8 cellular contexts compared by ENCODE assay signal in the genomic region with DNA sequence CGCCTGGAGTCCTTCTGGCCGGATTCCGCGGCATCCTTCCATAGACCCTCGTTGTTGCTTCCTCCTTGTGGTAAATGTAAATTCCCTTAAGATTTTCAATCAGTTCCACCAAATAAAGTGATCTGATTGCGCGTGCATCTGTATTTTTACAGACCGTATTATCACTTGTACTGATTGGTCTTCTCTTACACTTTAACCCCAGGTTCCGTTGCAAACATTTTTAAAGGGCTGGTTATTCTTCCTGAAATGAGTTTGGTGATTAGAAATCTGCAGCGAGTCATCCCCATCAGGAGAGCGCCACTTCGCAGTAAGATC. TPM values are rescaled to one million over a fixed set of nuclear protein-coding genes. Genes with fewer than 3 reads are reported as not detected.
DNase-seq lines count a peak whose midpoint lies in the region; ATAC-seq and TF ChIP-seq lines count a peak whose summit lies in the region.

No MANE protein-coding gene starts in this region.

- H3K27ac Mint-ChIP-seq in activated naive CD4-positive, alpha-beta T cell treated with anti-CD3 and anti-CD28 coated beads for 36 hours = peak overlapping the region; percentile 96
- H3K27ac Mint-ChIP-seq in T-helper 17 cell = peak overlapping the region; percentile 98

- peaks cover 25% of the 10 kb centered on the region for H3K36me3 Mint-ChIP-seq in activated naive CD4-positive, alpha-beta T cell treated with anti-CD3 and anti-CD28 coated beads for 36 hours (ENCODE audit: low read depth)
- H3K36me3 Mint-ChIP-seq in T-helper 17 cell (ENCODE audit: low read depth) = peaks cover 9% of the 10 kb centered on the region

- H3K9me3 ChIP-seq in T-helper 17 cell (ENCODE audit: control insufficient read depth, low read length, poor library complexity, severe bottlenecking) (no peaks in the 10 kb centered on the region), hepatocyte (ENCODE audit: low read depth) (no peaks in the 10 kb centered on the region), smooth muscle cell (replicated peaks; ENCODE audit: low read depth) (no peaks in the 10 kb centered on the region)

- H4K20me1 ChIP-seq in hepatocyte (ENCODE audit: insufficient read depth, poor library complexity, severe bottlenecking) (peaks cover 6% of the 10 kb centered on the region), smooth muscle cell (ENCODE audit: low read depth) (peaks cover 14% of the 10 kb centered on the region)

- TF ChIP-seq CTCF in hepatocyte (IDR thresholded peaks at IDR 0.05; ENCODE audit: poor library complexity) (no peak), smooth muscle cell (IDR thresholded peaks at IDR 0.05; ENCODE audit: borderline replicate concordance, insufficient read depth, poor library complexity, severe bottlenecking) (no peak)

- H3K4me3 Mint-ChIP-seq in activated naive CD4-positive, alpha-beta T cell treated with anti-CD3 and anti-CD28 coated beads for 36 hours = peak overlapping the region; percentile 98
- H3K4me3 Mint-ChIP-seq in T-helper 17 cell = peak overlapping the region; percentile 100

- no peaks in the 10 kb centered on the region for H3K27me3 ChIP-seq in hepatocyte
- H3K27me3 ChIP-seq in smooth muscle cell (ENCODE audit: low read depth) = no peaks in the 10 kb centered on the region

- no peak for DNase-seq in activated naive CD4-positive, alpha-beta T cell treated with anti-CD3 and anti-CD28 coated beads for 36 hours
- no peak for DNase-seq in activated naive CD4-positive, alpha-beta T cell (lab: John Stamatoyannopoulos, UW)
- DNase-seq in T-helper 17 cell = no peak
- no peak for DNase-seq in hepatocyte (ENCODE audit: low spot score)
- DNase-seq in smooth muscle cell (lab: John Stamatoyannopoulos, UW; ENCODE audit: unreplicated experiment) = no peak
- no peak for DNase-seq in stimulated activated CD4-positive, alpha-beta T cell treated with anti-CD3 and anti-CD28 coated beads, Interleukin-1b, Interleukin-23, amount 100 ng/mL, for 48 hours
- no peak for DNase-seq in stimulated activated naive CD4-positive, alpha-beta T cell treated with Interleukin-2 at 50 U/mL for 16 hours (lab: John Stamatoyannopoulos, UW)

- peaks cover 64% of the 10 kb centered on the region for H3K79me2 ChIP-seq in hepatocyte
- peaks cover 39% of the 10 kb centered on the region for H3K79me2 ChIP-seq in smooth muscle cell (ENCODE audit: low read depth)

- H2AFZ ChIP-seq in hepatocyte (peak overlapping the region; percentile 90), smooth muscle cell (ENCODE audit: low read depth) (peak overlapping the region; percentile 82)

- peak; percentile 35 for ATAC-seq in T-helper 17 cell
- no peak for ATAC-seq in GM21576 (IDR thresholded peaks at IDR 0.05; ENCODE audit: unreplicated experiment)

- H3K27me3 Mint-ChIP-seq in activated naive CD4-positive, alpha-beta T cell treated with anti-CD3 and anti-CD28 coated beads for 36 hours (ENCODE audit: low read depth) = no peaks in the 10 kb centered on the region
- no peaks in the 10 kb centered on the region for H3K27me3 Mint-ChIP-seq in T-helper 17 cell

- intact Hi-C loops in activated naive CD4-positive, alpha-beta T cell treated with anti-CD3 and anti-CD28 coated beads for 36 hours (cut with micrococcal nuclease) = loop anchor here (1.0 to 5.0 kb wide), 6 partner anchors 38 to 314 kb away; a partner anchor contains a TSS

- peak overlapping the region; percentile 97 for H3K27ac ChIP-seq in hepatocyte
- H3K27ac ChIP-seq in smooth muscle cell (ENCODE audit: low read depth) = peak overlapping the region; percentile 92

- H3K9ac ChIP-seq in smooth muscle cell (ENCODE audit: low read depth) = peak overlapping the region; percentile 93

- peaks cover 22% of the 10 kb centered on the region for H3F3A ChIP-seq in smooth muscle cell (ENCODE audit: low read depth)

- H3K4me3 ChIP-seq in hepatocyte (peak overlapping the region; percentile 86), smooth muscle cell (peak overlapping the region; percentile 80)

- 0% methylated on average over 12 of the region's 12 CpGs for WGBS in hepatocyte (ENCODE audit: low lambda C conversion rate, missing lambda C conversion rate)
- WGBS in smooth muscle cell (ENCODE audit: low lambda C conversion rate) = 1% methylated on average over 12 of the region's 12 CpGs

- H3K4me2 ChIP-seq in hepatocyte (peak overlapping the region; percentile 92), smooth muscle cell (peak overlapping the region; percentile 93)

- H3K4me1 ChIP-seq in hepatocyte (ENCODE audit: insufficient read depth) = peaks cover 27% of the 10 kb centered on the region
- H3K4me1 ChIP-seq in smooth muscle cell (ENCODE audit: low read depth) = peaks cover 28% of the 10 kb centered on the region

- CTCF ChIA-PET in activated naive CD4-positive, alpha-beta T cell treated with anti-CD3 and anti-CD28 coated beads for 36 hours (lab: Charles Lee) = no interaction called here

- peaks cover 54% of the 10 kb centered on the region for H3K4me1 Mint-ChIP-seq in activated naive CD4-positive, alpha-beta T cell treated with anti-CD3 and anti-CD28 coated beads for 36 hours (ENCODE audit: low read depth)
- peaks cover 38% of the 10 kb centered on the region for H3K4me1 Mint-ChIP-seq in T-helper 17 cell

- no peaks in the 10 kb centered on the region for H3K9me2 ChIP-seq in hepatocyte (replicated peaks; ENCODE audit: insufficient read depth)

- H3K9me3 Mint-ChIP-seq in activated naive CD4-positive, alpha-beta T cell treated with anti-CD3 and anti-CD28 coated beads for 36 hours = no peaks in the 10 kb centered on the region

- H3K36me3 ChIP-seq in hepatocyte (replicated peaks; ENCODE audit: insufficient read depth, low read depth) = no peaks in the 10 kb centered on the region
- H3K36me3 ChIP-seq in smooth muscle cell (ENCODE audit: low read depth) = no peaks in the 10 kb centered on the region

RNA-seq across cellular contexts. Expression of a gene that starts 0.5 kb away (rescaled TPM):
- 10 to 100 TPM in 1 of 2 experiments, 1 to 10 TPM in 1; 9.9 to 11.0 TPM for total RNA-seq in activated naive CD4-positive, alpha-beta T cell treated with anti-CD3 and anti-CD28 coated beads for 36 hours
- 10 to 100 TPM in 1 of 2 donors, 1 to 10 TPM in 1; 5.2 to 11.2 TPM for total RNA-seq in T-helper 17 cell
- 21.8 and 25.4 TPM in 2 replicates for total RNA-seq in hepatocyte
- 13.9 and 19.9 TPM in 2 replicates for polyA plus RNA-seq in hepatocyte
- 20.3 and 31.1 TPM in 2 replicates for total RNA-seq in smooth muscle cell
- 22.0 and 24.1 TPM in 2 replicates for polyA plus RNA-seq in smooth muscle cell

RNA-seq across cellular contexts. Expression of a gene that starts 1.2 kb away (rescaled TPM):
- total RNA-seq in activated naive CD4-positive, alpha-beta T cell treated with anti-CD3 and anti-CD28 coated beads for 36 hours = 10 to 100 TPM; 86.7 to 89.8 TPM
- 100 to 1,000 TPM; 114 to 120 TPM for total RNA-seq in T-helper 17 cell
- total RNA-seq in hepatocyte = 52.5 and 64.8 TPM in 2 replicates
- 29.1 and 35.4 TPM in 2 replicates for polyA plus RNA-seq in hepatocyte
- total RNA-seq in smooth muscle cell = 51.5 and 61.6 TPM in 2 replicates
- 38.4 and 39.2 TPM in 2 replicates for polyA plus RNA-seq in smooth muscle cell

RNA-seq across cellular contexts. Expression of a gene that starts 37.0 kb away (rescaled TPM):
- total RNA-seq in activated naive CD4-positive, alpha-beta T cell treated with anti-CD3 and anti-CD28 coated beads for 36 hours = 10 to 100 TPM; 23.9 to 24.2 TPM
- 1 to 10 TPM; 3.2 to 5.9 TPM for total RNA-seq in T-helper 17 cell
- 2.6 TPM in 2 replicates for total RNA-seq in hepatocyte
- 6.8 and 6.9 TPM in 2 replicates for polyA plus RNA-seq in hepatocyte
- total RNA-seq in smooth muscle cell = 2.1 and 4.5 TPM in 2 replicates
- polyA plus RNA-seq in smooth muscle cell = 3.9 and 4.9 TPM in 2 replicates

RNA-seq across cellular contexts. Expression of a gene that starts 37.3 kb away (rescaled TPM):
- total RNA-seq in activated naive CD4-positive, alpha-beta T cell treated with anti-CD3 and anti-CD28 coated beads for 36 hours = 10 to 100 TPM; 42.1 to 42.7 TPM
- total RNA-seq in T-helper 17 cell (10 to 100 TPM; 53.5 to 59.5 TPM), hepatocyte (11.5 and 12.7 TPM in 2 replicates), smooth muscle cell (9.3 and 13.1 TPM in 2 replicates)
- polyA plus RNA-seq in hepatocyte (14.1 and 14.3 TPM in 2 replicates), smooth muscle cell (10.8 and 19.1 TPM in 2 replicates)

RNA-seq across cellular contexts. Expression of a gene that starts 58.1 kb away (rescaled TPM):
- 10 to 100 TPM in 1 of 2 experiments, 1 to 10 TPM in 1; 9.6 to 12.6 TPM for total RNA-seq in activated naive CD4-positive, alpha-beta T cell treated with anti-CD3 and anti-CD28 coated beads for 36 hours
- 10 to 100 TPM; 31.1 to 36.8 TPM for total RNA-seq in T-helper 17 cell
- total RNA-seq in hepatocyte = 122 and 146 TPM in 2 replicates
- 131 TPM in 2 replicates for polyA plus RNA-seq in hepatocyte
- total RNA-seq in smooth muscle cell = 33.2 and 37.7 TPM in 2 replicates
- polyA plus RNA-seq in smooth muscle cell = 21.8 and 32.5 TPM in 2 replicates
